Comparison of ENCODE assay signal across 8 cellular contexts in genomic region chr9:126722922-126723806, GRCh38.
DNase-seq lines count a peak whose midpoint lies in the region; ATAC-seq and TF ChIP-seq lines count a peak whose summit lies in the region.

No MANE protein-coding gene starts in this region.

- DNase-seq in EL (peak; percentile 25), NCI-H82 (lab: John Stamatoyannopoulos, UW) (peak; percentile 79), glomerular visceral epithelial cell (ENCODE audit: extremely low spot score) (peak; percentile 43), psoas muscle (peak; percentile 44 to 73), DMS114 treated with DMSO at 0.1 percent for 48 hours (lab: John Stamatoyannopoulos, UW; ENCODE audit: unreplicated experiment) (no peak), medulla oblongata (ENCODE audit: extremely low spot score) (no peak)
- DNase-seq in activated T-helper 1 cell treated with anti-CD3 and anti-CD28 coated beads, Interleukin-2, amount 50 U/mL, for 16 hours (ENCODE audit: low read depth in 1 of 2, low spot score in 1 of 2): peak; percentile 56 to 61

- H3K4me3 ChIP-seq in psoas muscle: peak overlapping the region; percentile 68

- peaks cover 0 to 55% (median 22%) of the 10 kb centered on the region in 3 donors for H3K27me3 ChIP-seq in psoas muscle (ENCODE audit: insufficient read depth in 3 of 3, low read length in 2 of 3)

- peaks cover 4% of the 10 kb centered on the region for H3K4me1 ChIP-seq in psoas muscle

- TF ChIP-seq CTCF in psoas muscle (IDR thresholded peaks at IDR 0.05): no peak

- H3K27ac ChIP-seq in psoas muscle: no peak overlapping the region

- H3K36me3 ChIP-seq in psoas muscle (ENCODE audit: insufficient read depth in 1 of 2, low read depth in 1 of 2): no peaks in the 10 kb centered on the region

- ATAC-seq in GM21825 (IDR thresholded peaks at IDR 0.05; ENCODE audit: unreplicated experiment) (peak; percentile 38), psoas muscle (peak in 3 of 4 donors; percentile 28 to 43 (median 34))

- intact Hi-C loops in psoas muscle (cut with DNase I): no loop called here

- no peaks in the 10 kb centered on the region for H3K9me3 ChIP-seq in psoas muscle

- WGBS in psoas muscle, 3 donors: 2 to 4% (median 4%) methylated on average over 48 to 68 of the region's 68 CpGs

Comparison
In these comparisons a context has a peak if more than half of its experiments do, and no peak if none do; other contexts are left out.
1. DNase-seq: peak in EL (single experiment), NCI-H82 (single experiment), activated T-helper 1 cell treated with anti-CD3 and anti-CD28 coated beads, Interleukin-2, amount 50 U/mL, for 16 hours (2 of 2), glomerular visceral epithelial cell (single experiment) and psoas muscle (2 of 2); none in DMS114 treated with DMSO at 0.1 percent for 48 hours (single experiment) and medulla oblongata (single experiment).